ENCODE assay signal across 14 cellular contexts in genomic region chr10:111338798-111339197, GRCh38.
DNase-seq lines count a peak whose midpoint lies in the region; ATAC-seq lines count a peak whose summit lies in the region.
"Had no signal": no experiment of that assay in that cellular context is flagged by ENCODE, and none has a peak within 500 bp of the region (broad histone marks: within the 10 kb centered on the region; RNA-seq: fewer than 3 reads in every experiment).

No MANE protein-coding gene starts in this region.

- peaks cover 20 to 34% of the 10 kb centered on the region in 2 donors for H3K9me3 Mint-ChIP-seq in stimulated activated naive CD8-positive, alpha-beta T cell treated with anti-CD3 and anti-CD28 coated beads, Interleukin-15, amount 100 ng/mL, for 72 hours

- peaks cover 7% of the 10 kb centered on the region for H3K27me3 Mint-ChIP-seq in stimulated activated naive CD8-positive, alpha-beta T cell treated with anti-CD3 and anti-CD28 coated beads, Interleukin-15, amount 100 ng/mL, for 72 hours

- H3K4me3 Mint-ChIP-seq in stimulated activated naive CD8-positive, alpha-beta T cell treated with anti-CD3 and anti-CD28 coated beads, Interleukin-15, amount 100 ng/mL, for 72 hours, result no peak overlapping the region
- H3K4me3 Mint-ChIP-seq: CD4-positive, alpha-beta memory T cell had no signal

- H3K4me1 Mint-ChIP-seq in stimulated activated naive CD8-positive, alpha-beta T cell treated with anti-CD3 and anti-CD28 coated beads, Interleukin-15, amount 100 ng/mL, for 72 hours, result no peaks in the 10 kb centered on the region
- H3K4me1 Mint-ChIP-seq: CD4-positive, alpha-beta memory T cell had no signal

- ATAC-seq in GM18517 (IDR thresholded peaks at IDR 0.05; ENCODE audit: unreplicated experiment) (peak; percentile 99), GM21390 (IDR thresholded peaks at IDR 0.05; ENCODE audit: unreplicated experiment) (peak; percentile 94), HG03045 (IDR thresholded peaks at IDR 0.05; ENCODE audit: unreplicated experiment) (peak; percentile 85)
- no peak for ATAC-seq in stimulated activated naive CD8-positive, alpha-beta T cell treated with anti-CD3 and anti-CD28 coated beads, Interleukin-15, amount 100 ng/mL, for 72 hours
- ATAC-seq: activated CD4-positive, CD25-positive, alpha-beta regulatory T cell treated with anti-CD3 and anti-CD28 coated beads, Interleukin-2, amount 50 U/mL, for 24 hours; activated naive CD4-positive, alpha-beta T cell treated with anti-CD3 and anti-CD28 coated beads, Interleukin-2, amount 50 U/mL, for 72 hours; heart left ventricle had no signal

- peak; percentile 5 for DNase-seq in NCI-H345 treated with DMSO at 0.1 percent for 48 hours (lab: John Stamatoyannopoulos, UW; ENCODE audit: unreplicated experiment)
- no peak for DNase-seq in activated CD4-positive, CD25-positive, alpha-beta regulatory T cell (lab: John Stamatoyannopoulos, UW)
- no peak for DNase-seq in nucleus accumbens (lab: John Stamatoyannopoulos, UW)
- DNase-seq in central memory CD4-positive, alpha-beta T cell, result no peak
- no peak for DNase-seq in stimulated activated naive CD8-positive, alpha-beta T cell treated with anti-CD3 and anti-CD28 coated beads, Interleukin-15, amount 100 ng/mL, for 72 hours
- DNase-seq: CD4-positive, alpha-beta memory T cell; heart left ventricle; mammary epithelial cell; NCI-H1694 treated with DMSO at 0.1 percent for 48 hours had no signal

- H3K27ac Mint-ChIP-seq in stimulated activated naive CD8-positive, alpha-beta T cell treated with anti-CD3 and anti-CD28 coated beads, Interleukin-15, amount 100 ng/mL, for 72 hours, result no peak overlapping the region
- H3K27ac Mint-ChIP-seq: activated naive CD4-positive, alpha-beta T cell treated with anti-CD3 and anti-CD28 coated beads, Interleukin-2, amount 50 U/mL, for 72 hours; CD4-positive, alpha-beta memory T cell had no signal
